Comparison of ENCODE assay signal across 8 cellular contexts in the genomic region with DNA sequence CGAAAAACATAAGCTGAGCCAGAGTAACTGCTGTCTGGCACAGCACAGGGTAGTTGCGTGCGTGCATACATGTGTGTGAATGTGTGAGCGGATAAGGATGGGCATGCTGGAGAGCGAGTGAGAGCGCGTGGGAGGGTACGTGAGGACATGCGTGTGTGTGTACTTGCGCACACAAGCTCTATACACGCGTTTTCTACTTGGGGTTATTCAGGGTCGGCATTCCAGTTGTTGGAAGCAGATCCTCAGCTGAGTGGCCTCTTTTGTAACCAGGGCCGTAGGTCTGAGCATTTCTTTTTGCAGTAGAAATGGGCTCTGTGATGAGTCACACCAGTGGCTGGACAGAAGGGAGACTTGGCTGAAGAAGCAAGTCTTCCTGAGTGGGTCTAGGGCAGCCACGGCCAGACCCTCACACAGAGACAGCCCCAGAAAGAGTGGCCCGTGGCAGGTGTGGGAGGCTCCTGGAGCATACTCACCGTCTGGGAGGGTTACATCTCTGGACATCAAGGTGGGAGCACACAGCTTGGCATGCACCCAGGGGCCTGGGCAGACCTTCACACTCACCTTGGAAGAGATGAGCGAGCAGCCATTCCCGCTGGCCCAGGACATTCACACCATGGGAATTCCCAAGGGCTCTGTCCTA.
DNase-seq lines count a peak whose midpoint lies in the region; ATAC-seq, FAIRE-seq and TF ChIP-seq lines count a peak whose summit lies in the region.

No MANE protein-coding gene starts in this region.

- no peak overlapping the region for H2AFZ ChIP-seq in HepG2 (ENCODE audit: low read length)

- CTCF ChIA-PET in HepG2 (lab: Yijun Ruan, JAX; ENCODE audit: low intra/inter-chr PET ratio, low total read pairs): no interaction called here

- H3K9me3 ChIP-seq in liver (ENCODE audit: control insufficient read depth in 4 of 4, low read length in 3 of 4): no peaks in the 10 kb centered on the region
- H3K9me3 ChIP-seq in HepG2 (ENCODE audit: low read length): peaks cover 6% of the 10 kb centered on the region; the same call in 1 of the 2 replicates
- no peaks in the 10 kb centered on the region for H3K9me3 ChIP-seq in mucosa of rectum (ENCODE audit: control insufficient read depth in 2 of 2, low read length in 2 of 2)
- H3K9me3 ChIP-seq in aorta (ENCODE audit: control insufficient read depth, low read length): no peaks in the 10 kb centered on the region

- H3K27ac ChIP-seq in liver (ENCODE audit: low read depth in 1 of 2, low read length in 2 of 2) (peak overlapping the region in 1 of 2 donors; percentile 43), HepG2 (ENCODE audit: extremely low read length, insufficient read depth, low read length) (no peak overlapping the region), coronary artery (peak overlapping the region; percentile 83 to 90), mucosa of rectum (ENCODE audit: low read depth in 2 of 2, low read length in 2 of 2) (peak overlapping the region; percentile 62 to 67), aorta (ENCODE audit: low read depth in 1 of 2, low read length in 2 of 2) (peak overlapping the region in 1 of 2 donors; percentile 14)

- H3K36me3 ChIP-seq in liver (ENCODE audit: control insufficient read depth in 4 of 4, insufficient read depth in 3 of 4, low read depth in 1 of 4, low read length in 3 of 4): no peaks in the 10 kb centered on the region
- no peaks in the 10 kb centered on the region for H3K36me3 ChIP-seq in HepG2 (replicated peaks in 1 of 2; ENCODE audit: control insufficient read depth in 1 of 2, insufficient read depth in 2 of 2, low read length in 2 of 2)
- no peaks in the 10 kb centered on the region for H3K36me3 ChIP-seq in mucosa of rectum (ENCODE audit: control insufficient read depth in 2 of 2, insufficient read depth in 2 of 2, low read length in 2 of 2)
- H3K36me3 ChIP-seq in aorta (ENCODE audit: control insufficient read depth in 1 of 2, insufficient read depth in 2 of 2, low read length in 1 of 2): no peaks in the 10 kb centered on the region

- FAIRE-seq in HepG2 (lab: Jason Lieb, UNC): no peak

- H4K20me1 ChIP-seq in HepG2 (ENCODE audit: insufficient read depth, low read length): no peaks in the 10 kb centered on the region

- no peak overlapping the region for H3K4me2 ChIP-seq in HepG2 (ENCODE audit: low read depth, low read length)

- no peak overlapping the region for H3K4me3 ChIP-seq in liver (ENCODE audit: low read depth in 1 of 3, low read length in 3 of 3)
- H3K4me3 ChIP-seq in HepG2 (replicated peaks in 1 of 3; ENCODE audit: insufficient read depth in 1 of 3, low read depth in 2 of 3, low read length in 3 of 3): no peak overlapping the region
- peak overlapping the region; percentile 11 for H3K4me3 ChIP-seq in coronary artery
- H3K4me3 ChIP-seq in mucosa of rectum (ENCODE audit: low read length in 2 of 2): no peak overlapping the region
- H3K4me3 ChIP-seq in aorta (ENCODE audit: low read length in 2 of 2): no peak overlapping the region

- TF ChIP-seq CTCF in liver (IDR thresholded peaks at IDR 0.05; ENCODE audit: low read depth, low read length, missing input control): no peak
- no peak for TF ChIP-seq CTCF in HepG2 (CRISPR knock-in tag; IDR thresholded peaks at IDR 0.05)
- no peak for TF ChIP-seq CTCF in coronary artery (IDR thresholded peaks at IDR 0.05)

- no peaks in the 10 kb centered on the region for H3K79me2 ChIP-seq in HepG2 (ENCODE audit: insufficient read depth, low read length)

- WGBS in liver: 83% methylated on average over 19 of the region's 19 CpGs
- WGBS in HepG2 (ENCODE audit: low lambda C conversion rate): 61% methylated on average over 14 of the region's 19 CpGs
- 27 to 31% methylated on average over 19 of the region's 19 CpGs for WGBS in aorta, 2 donors

- TF ChIP-seq EP300 in HepG2 (IDR thresholded peaks at IDR 0.05; ENCODE audit: low read depth in 2 of 2, low read length in 2 of 2) (no peak), HepG2 (CRISPR knock-in tag; IDR thresholded peaks at IDR 0.05; ENCODE audit: borderline replicate concordance) (no peak)

- ATAC-seq in HepG2: no peak; the same call in 1 of the 3 replicates
- peak; percentile 68 for ATAC-seq in aorta (ENCODE audit: low FRiP score)
- ATAC-seq in GM21390 (IDR thresholded peaks at IDR 0.05; ENCODE audit: unreplicated experiment): no peak

- H3K4me1 ChIP-seq in liver (ENCODE audit: control insufficient read depth in 4 of 4, insufficient read depth in 4 of 4, low read length in 3 of 4) (no peaks in the 10 kb centered on the region), HepG2 (ENCODE audit: insufficient read depth, low read length) (peaks cover 11% of the 10 kb centered on the region; the same call in 1 of the 2 replicates), mucosa of rectum (ENCODE audit: control insufficient read depth in 2 of 2, insufficient read depth in 2 of 2, low read length in 2 of 2) (peaks cover 0 to 7% of the 10 kb centered on the region in 2 donors), aorta (ENCODE audit: control insufficient read depth in 1 of 2, insufficient read depth in 2 of 2, low read length in 2 of 2) (peaks cover 0 to 3% of the 10 kb centered on the region in 2 donors)

- DNase-seq in HepG2 (ENCODE audit: low spot score) (no peak), coronary artery (ENCODE audit: low spot score) (peak; percentile 87), aorta (peak; percentile 66 to 84), MV-4-11 (lab: John Stamatoyannopoulos, UW) (no peak), nucleus accumbens (lab: John Stamatoyannopoulos, UW) (no peak)

- intact Hi-C loops in HepG2 (cut with micrococcal nuclease; ENCODE audit: unreplicated experiment) (no loop called here), aorta (cut with DNase I) (no loop called here)

- TF ChIP-seq RAD21 in liver (IDR thresholded peaks at IDR 0.05) (no peak), HepG2 (CRISPR knock-in tag; IDR thresholded peaks at IDR 0.05) (no peak)

- H3K27me3 ChIP-seq in liver (ENCODE audit: control insufficient read depth in 4 of 4, insufficient read depth in 4 of 4, low read length in 3 of 4) (no peaks in the 10 kb centered on the region), HepG2 (ENCODE audit: control insufficient read depth in 1 of 2, insufficient read depth in 2 of 2, low read length in 2 of 2) (peaks cover 3 to 19% of the 10 kb centered on the region in 2 experiments; a peak in 3 of 5 replicates), mucosa of rectum (ENCODE audit: control insufficient read depth in 2 of 2, insufficient read depth in 2 of 2, low read length in 2 of 2) (no peaks in the 10 kb centered on the region), aorta (ENCODE audit: control insufficient read depth in 1 of 2, insufficient read depth in 2 of 2, low read length in 1 of 2) (no peaks in the 10 kb centered on the region)

- in situ Hi-C loops in HepG2 (cut with HindIII; ENCODE audit: extremely low pct_ligation_motif_present, low pct_unique_long_range_greater_than_20kb): no loop called here

- no peak for TF ChIP-seq POLR2A in HepG2 (IDR thresholded peaks at IDR 0.05; ENCODE audit: insufficient read depth in 1 of 2, low read depth in 2 of 2, low read length in 2 of 2)

- H3K9ac ChIP-seq in liver (ENCODE audit: low read depth in 1 of 2, low read length in 2 of 2): no peak overlapping the region
- no peak overlapping the region for H3K9ac ChIP-seq in HepG2 (ENCODE audit: insufficient read depth, low read depth, low read length)
- H3K9ac ChIP-seq in mucosa of rectum (ENCODE audit: low read depth in 1 of 2, low read length in 2 of 2): no peak overlapping the region

- POLR2A ChIA-PET in HepG2 (lab: Yijun Ruan, JAX): no interaction called here

- no TSS peak for BruUV-seq in HepG2 (replicated peaks; lab: Mats Ljungman, UMichigan)

TF ChIP-seq in liver, 16 proteins besides CTCF, POLR2A, EP300 and RAD21 (continues in another document):
- TF ChIP-seq NR2F2 (IDR thresholded peaks at IDR 0.05) (peak; percentile 48), FOXA1 (IDR thresholded peaks at IDR 0.05) (no peak), GABPA (IDR thresholded peaks at IDR 0.05 in 1 of 2, conservative IDR thresholded peaks at IDR 0.05 in 1 of 2) (no peak), RXRA (IDR thresholded peaks at IDR 0.05) (peak in 1 of 2 donors; percentile 58), TAF1 (conservative IDR thresholded peaks at IDR 0.05) (no peak), FOXA2 (IDR thresholded peaks at IDR 0.05) (no peak)
- TF ChIP-seq, protein P1, sequence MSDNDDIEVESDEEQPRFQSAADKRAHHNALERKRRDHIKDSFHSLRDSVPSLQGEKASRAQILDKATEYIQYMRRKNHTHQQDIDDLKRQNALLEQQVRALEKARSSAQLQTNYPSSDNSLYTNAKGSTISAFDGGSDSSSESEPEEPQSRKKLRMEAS (IDR thresholded peaks at IDR 0.05): no peak
- TF ChIP-seq, protein P2, sequence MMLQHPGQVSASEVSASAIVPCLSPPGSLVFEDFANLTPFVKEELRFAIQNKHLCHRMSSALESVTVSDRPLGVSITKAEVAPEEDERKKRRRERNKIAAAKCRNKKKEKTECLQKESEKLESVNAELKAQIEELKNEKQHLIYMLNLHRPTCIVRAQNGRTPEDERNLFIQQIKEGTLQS (IDR thresholded peaks at IDR 0.05): no peak

TF ChIP-seq in HepG2, 621 proteins besides CTCF, POLR2A, EP300 and RAD21 (continues in another document):
- TF ChIP-seq IRF2 (CRISPR knock-in tag; IDR thresholded peaks at IDR 0.05) (no peak), KLF9 (CRISPR knock-in tag; IDR thresholded peaks at IDR 0.05; ENCODE audit: low read depth) (no peak), ZBTB7A (CRISPR knock-in tag; IDR thresholded peaks at IDR 0.05) (no peak), TFDP2 (CRISPR knock-in tag; IDR thresholded peaks at IDR 0.05) (no peak)
- TF ChIP-seq, protein P3, sequence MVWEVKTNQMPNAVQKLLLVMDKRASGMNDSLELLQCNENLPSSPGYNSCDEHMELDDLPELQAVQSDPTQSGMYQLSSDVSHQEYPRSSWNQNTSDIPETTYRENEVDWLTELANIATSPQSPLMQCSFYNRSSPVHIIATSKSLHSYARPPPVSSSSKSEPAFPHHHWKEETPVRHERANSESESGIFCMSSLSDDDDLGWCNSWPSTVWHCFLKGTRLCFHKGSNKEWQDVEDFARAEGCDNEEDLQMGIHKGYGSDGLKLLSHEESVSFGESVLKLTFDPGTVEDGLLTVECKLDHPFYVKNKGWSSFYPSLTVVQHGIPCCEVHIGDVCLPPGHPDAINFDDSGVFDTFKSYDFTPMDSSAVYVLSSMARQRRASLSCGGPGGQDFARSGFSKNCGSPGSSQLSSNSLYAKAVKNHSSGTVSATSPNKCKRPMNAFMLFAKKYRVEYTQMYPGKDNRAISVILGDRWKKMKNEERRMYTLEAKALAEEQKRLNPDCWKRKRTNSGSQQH (CRISPR knock-in tag; IDR thresholded peaks at IDR 0.05; ENCODE audit: low read depth): no peak

Comparison
In these comparisons a context has a peak if more than half of its experiments do, and no peak if none do; other contexts are left out.
1. DNase-seq: peak in coronary artery (single experiment) and aorta (2 of 2); none in HepG2 (single experiment), MV-4-11 (single experiment) and nucleus accumbens (0 of 56).